ENCODE assay signal across 1 cellular context in genomic region chr10:74763934-74764591, GRCh38.
TF ChIP-seq lines count a peak whose summit lies in the region.

No MANE protein-coding gene starts in this region.

TF ChIP-seq in H1, 55 proteins besides CTCF, POLR2A, EP300 and RAD21:
- TF ChIP-seq JUN (IDR thresholded peaks at IDR 0.05; ENCODE audit: low read depth, low read length) (no peak), ASH2L (IDR thresholded peaks at IDR 0.05; ENCODE audit: low read length) (no peak), RBBP5 (IDR thresholded peaks at IDR 0.05; ENCODE audit: borderline replicate concordance, low read depth, low read length) (no peak), TEAD4 (IDR thresholded peaks at IDR 0.05; ENCODE audit: low read depth, low read length) (no peak), RNF2 (IDR thresholded peaks at IDR 0.05; ENCODE audit: borderline replicate concordance, low read depth, low read length, missing control alignments, poor library complexity, severe bottlenecking) (no peak), BCL11A (IDR thresholded peaks at IDR 0.05; ENCODE audit: low read depth in 2 of 2, low read length in 2 of 2) (no peak), NANOG (IDR thresholded peaks at IDR 0.05; ENCODE audit: insufficient read depth, low read depth, low read length, poor library complexity, severe bottlenecking) (no peak), CEBPB (IDR thresholded peaks at IDR 0.05; ENCODE audit: low read depth, low read length) (no peak), RXRA (IDR thresholded peaks at IDR 0.05; ENCODE audit: insufficient read depth, low read depth, low read length) (no peak), FOSL1 (IDR thresholded peaks at IDR 0.05; ENCODE audit: insufficient read depth, low read depth, low read length) (no peak), KDM4A (IDR thresholded peaks at IDR 0.05; ENCODE audit: low read depth, low read length, severe bottlenecking) (no peak), SP2 (IDR thresholded peaks at IDR 0.05; ENCODE audit: low read length) (no peak), SUZ12 (IDR thresholded peaks at IDR 0.05; ENCODE audit: low read length) (no peak), SP4 (IDR thresholded peaks at IDR 0.05; ENCODE audit: low read length) (no peak), PHF8 (conservative IDR thresholded peaks at IDR 0.05; ENCODE audit: low read depth, low read length) (no peak), SIX5 (IDR thresholded peaks at IDR 0.05; ENCODE audit: low read depth, low read length) (no peak), MAX (IDR thresholded peaks at IDR 0.05) (no peak)
